In genomic region chr2:62641410-62641843, GRCh38 we compare ENCODE assay signal across 24 cellular contexts.
DNase-seq lines count a peak whose midpoint lies in the region; ATAC-seq, FAIRE-seq and TF ChIP-seq lines count a peak whose summit lies in the region.
"Had no signal": no experiment of that assay in that cellular context is flagged by ENCODE, and none has a peak within 500 bp of the region (broad histone marks: within the 10 kb centered on the region; RNA-seq: fewer than 3 reads in every experiment).

No MANE protein-coding gene starts in this region.

- no peak for TF ChIP-seq POLR2A in sigmoid colon (IDR thresholded peaks at IDR 0.05)

- FAIRE-seq in kidney (lab: Jason Lieb, UNC): peak; percentile 69
- FAIRE-seq: K562, TTC549 had no signal

- no peak overlapping the region for H3K4me3 Mint-ChIP-seq in stimulated activated naive B cell treated with anti-CD40 and anti-IgM and Interleukin-4, amounts not matched to agents 10 μg/mL and 1 μg/mL and 100 μg/mL, for 72 hours
- H3K4me3 Mint-ChIP-seq in type B pancreatic cell: no peak overlapping the region
- H3K4me3 Mint-ChIP-seq: activated naive CD4-positive, alpha-beta T cell treated with anti-CD3 and anti-CD28 coated beads, Interleukin-2, amount 50 U/mL, for 24 hours; GM23338 had no signal

- no peaks in the 10 kb centered on the region for H3K9me2 ChIP-seq in SK-N-SH

- no peaks in the 10 kb centered on the region for H3K27me3 Mint-ChIP-seq in stimulated activated naive B cell treated with anti-CD40 and anti-IgM and Interleukin-4, amounts not matched to agents 10 μg/mL and 1 μg/mL and 100 μg/mL, for 72 hours
- H3K27me3 Mint-ChIP-seq in type B pancreatic cell: no peaks in the 10 kb centered on the region

- no peaks in the 10 kb centered on the region; a peak in 1 of 4 replicates for H3K4me1 ChIP-seq in SK-N-SH (ENCODE audit: control insufficient read depth in 1 of 2, insufficient read depth in 2 of 2, low read depth in 1 of 2, low read length in 1 of 2)
- peaks cover 9 to 12% of the 10 kb centered on the region in 2 donors for H3K4me1 ChIP-seq in kidney (ENCODE audit: control insufficient read depth in 1 of 2, insufficient read depth in 1 of 2, low read depth in 1 of 2, low read length in 2 of 2)
- peaks cover 0 to 29% (median 23%) of the 10 kb centered on the region in 4 donors for H3K4me1 ChIP-seq in sigmoid colon

- H3K27ac Mint-ChIP-seq in stimulated activated naive B cell treated with anti-CD40 and anti-IgM and Interleukin-4, amounts not matched to agents 10 μg/mL and 1 μg/mL and 100 μg/mL, for 72 hours: no peak overlapping the region
- no peak overlapping the region for H3K27ac Mint-ChIP-seq in type B pancreatic cell
- H3K27ac Mint-ChIP-seq: activated naive CD4-positive, alpha-beta T cell treated with anti-CD3 and anti-CD28 coated beads, Interleukin-2, amount 50 U/mL, for 24 hours; GM23338 had no signal

- no peaks in the 10 kb centered on the region for H3K27me3 ChIP-seq in SK-N-SH (ENCODE audit: insufficient read depth)
- H3K27me3 ChIP-seq in sigmoid colon: no peaks in the 10 kb centered on the region

- TF ChIP-seq CTCF in SK-N-SH (IDR thresholded peaks at IDR 0.05): no peak
- no peak for TF ChIP-seq CTCF in kidney (IDR thresholded peaks at IDR 0.05; ENCODE audit: borderline replicate concordance, extremely low read depth, insufficient read depth)
- no peak for TF ChIP-seq CTCF in sigmoid colon (IDR thresholded peaks at IDR 0.05)
- TF ChIP-seq CTCF in type B pancreatic cell (conservative IDR thresholded peaks at IDR 0.05): no peak

- 68% methylated on average over 1 of the region's 1 CpG for WGBS in SK-N-SH (ENCODE audit: low lambda C conversion rate)
- 10 to 58% methylated on average over 1 of the region's 1 CpG for WGBS in sigmoid colon, 2 donors

- peak; percentile 22 for DNase-seq in EL
- DNase-seq in SK-N-SH: no peak
- no peak for DNase-seq in kidney
- DNase-seq in sigmoid colon: no peak
- no peak for DNase-seq in DMS153 treated with DMSO at 0.1 percent for 48 hours (lab: John Stamatoyannopoulos, UW; ENCODE audit: unreplicated experiment)
- DNase-seq in stimulated activated naive B cell treated with anti-CD40 and anti-IgM and Interleukin-4, amounts not matched to agents 10 μg/mL and 1 μg/mL and 100 μg/mL, for 72 hours: no peak
- no peak for DNase-seq in type B pancreatic cell (ENCODE audit: extremely low spot score, unreplicated experiment)
- no peak for DNase-seq in stimulated activated CD4-positive, alpha-beta T cell treated with anti-CD3 and anti-CD28 coated beads, Interleukin-2, amount 100 ng/mL, for 48 hours
- DNase-seq: activated T-cell treated with anti-CD3 and anti-CD28 coated beads, Interleukin-2, amount 50 U/mL, for 48 hours; dermis blood vessel endothelial cell; glutamatergic neuron; mesendoderm; NCI-H1417; NCI-H2171; NCI-H748 treated with DMSO at 0.1 percent for 48 hours; stimulated activated CD4-positive, alpha-beta T cell treated with anti-CD3 and anti-CD28 coated beads, Interleukin-4, amount 100 ng/mL, for 4 hours; stimulated activated CD8-positive, alpha-beta memory T cell treated with anti-CD3 and anti-CD28 coated beads, Interleukin-4, amount 100 ng/mL, for 48 hours had no signal

- no peak for TF ChIP-seq EP300 in SK-N-SH (IDR thresholded peaks at IDR 0.05; ENCODE audit: borderline replicate concordance in 1 of 2, low read depth in 1 of 2, low read length in 1 of 2)
- no peak for TF ChIP-seq EP300 in sigmoid colon (IDR thresholded peaks at IDR 0.05)

- H3K9me3 ChIP-seq in SK-N-SH (no peaks in the 10 kb centered on the region), kidney (ENCODE audit: control insufficient read depth in 1 of 2, low read length in 2 of 2) (no peaks in the 10 kb centered on the region), sigmoid colon (no peaks in the 10 kb centered on the region)
- H3K9me3 ChIP-seq: thoracic aorta had no signal

- H3K36me3 Mint-ChIP-seq in stimulated activated naive B cell treated with anti-CD40 and anti-IgM and Interleukin-4, amounts not matched to agents 10 μg/mL and 1 μg/mL and 100 μg/mL, for 72 hours: no peaks in the 10 kb centered on the region
- no peaks in the 10 kb centered on the region for H3K36me3 Mint-ChIP-seq in type B pancreatic cell
- H3K36me3 Mint-ChIP-seq: activated naive CD4-positive, alpha-beta T cell treated with anti-CD3 and anti-CD28 coated beads, Interleukin-2, amount 50 U/mL, for 24 hours had no signal

- H3K27ac ChIP-seq in SK-N-SH (ENCODE audit: low read depth in 2 of 2, low read length in 1 of 2) (peak overlapping the region in 1 of 2 experiments; percentile 47; a peak in 1 of 4 replicates), kidney (ENCODE audit: low read depth in 2 of 2, low read length in 2 of 2) (no peak overlapping the region), sigmoid colon (peak overlapping the region in 3 of 4 donors; percentile 11 to 29 (median 24))
- H3K27ac ChIP-seq: HL-60, thoracic aorta had no signal

- peaks cover 0 to 7% of the 10 kb centered on the region in 2 donors for H3K4me1 Mint-ChIP-seq in stimulated activated naive B cell treated with anti-CD40 and anti-IgM and Interleukin-4, amounts not matched to agents 10 μg/mL and 1 μg/mL and 100 μg/mL, for 72 hours
- peaks cover 13% of the 10 kb centered on the region for H3K4me1 Mint-ChIP-seq in type B pancreatic cell (ENCODE audit: unreplicated experiment)
- H3K4me1 Mint-ChIP-seq: activated naive CD4-positive, alpha-beta T cell treated with anti-CD3 and anti-CD28 coated beads, Interleukin-2, amount 50 U/mL, for 24 hours had no signal

- CTCF ChIA-PET in SK-N-SH (lab: Yijun Ruan, JAX): no interaction called here

- peaks cover 0 to 3% of the 10 kb centered on the region in 2 donors for H3K9me3 Mint-ChIP-seq in stimulated activated naive B cell treated with anti-CD40 and anti-IgM and Interleukin-4, amounts not matched to agents 10 μg/mL and 1 μg/mL and 100 μg/mL, for 72 hours
- H3K9me3 Mint-ChIP-seq in type B pancreatic cell: peaks cover 6% of the 10 kb centered on the region

- H3F3A ChIP-seq in SK-N-SH (replicated peaks; ENCODE audit: insufficient read depth): no peaks in the 10 kb centered on the region

- H2AFZ ChIP-seq in SK-N-SH (ENCODE audit: low read depth): 0 out of 2 replicates have a peak overlapping the region, but pooled peaks have one; percentile 20
- H2AFZ ChIP-seq: GM23338 had no signal

- no peak for ATAC-seq in stimulated activated naive B cell treated with anti-CD40 and anti-IgM and Interleukin-4, amounts not matched to agents 10 μg/mL and 1 μg/mL and 100 μg/mL, for 72 hours (replicated peaks)
- ATAC-seq: GM23338, K562, Panc1 had no signal

- H3K4me2 ChIP-seq in SK-N-SH: no peak overlapping the region
- H3K4me2 ChIP-seq: GM23338 had no signal

- POLR2A ChIA-PET in SK-N-SH (lab: Yijun Ruan, JAX): no interaction called here

- no peaks in the 10 kb centered on the region for H3K36me3 ChIP-seq in SK-N-SH (replicated peaks in 1 of 2; ENCODE audit: control insufficient read depth in 1 of 2, insufficient read depth in 2 of 2, low read length in 1 of 2)
- no peaks in the 10 kb centered on the region for H3K36me3 ChIP-seq in kidney (ENCODE audit: control insufficient read depth in 1 of 2, insufficient read depth in 2 of 2, low read length in 2 of 2)
- no peaks in the 10 kb centered on the region for H3K36me3 ChIP-seq in sigmoid colon
- H3K36me3 ChIP-seq: thoracic aorta had no signal

- intact Hi-C loops in kidney (cut with DNase I): no loop called here
- intact Hi-C loops in sigmoid colon (cut with DNase I): no loop called here

- no peak for TF ChIP-seq RAD21 in SK-N-SH (IDR thresholded peaks at IDR 0.05; ENCODE audit: low read length)

- no peaks in the 10 kb centered on the region for H4K20me1 ChIP-seq in SK-N-SH (ENCODE audit: insufficient read depth)

- H3K4me3 ChIP-seq in SK-N-SH (ENCODE audit: low read depth in 2 of 2, low read length in 1 of 2) (no peak overlapping the region), kidney (ENCODE audit: low read length in 2 of 2) (no peak overlapping the region), sigmoid colon (no peak overlapping the region)
- H3K4me3 ChIP-seq: GM23338, K562, thoracic aorta had no signal

- no peaks in the 10 kb centered on the region for H3K79me2 ChIP-seq in SK-N-SH (ENCODE audit: insufficient read depth)

- H3K9ac ChIP-seq in SK-N-SH: no peak overlapping the region
- H3K9ac ChIP-seq in kidney (ENCODE audit: low read length in 2 of 2): no peak overlapping the region

TF ChIP-seq in SK-N-SH, 30 proteins besides CTCF, POLR2A, EP300 and RAD21:
- TF ChIP-seq TEAD4 (IDR thresholded peaks at IDR 0.05; ENCODE audit: borderline replicate concordance, insufficient read depth) (no peak), IRF3 (IDR thresholded peaks at IDR 0.05; ENCODE audit: low read depth, low read length) (no peak)

Comparison
In these comparisons a context has a peak if more than half of its experiments do, and no peak if none do; other contexts are left out.
1. H3K27ac ChIP-seq: peak in sigmoid colon (3 of 4); none in kidney (0 of 2).